20 cellular contexts compared by ENCODE assay signal in the genomic region with DNA sequence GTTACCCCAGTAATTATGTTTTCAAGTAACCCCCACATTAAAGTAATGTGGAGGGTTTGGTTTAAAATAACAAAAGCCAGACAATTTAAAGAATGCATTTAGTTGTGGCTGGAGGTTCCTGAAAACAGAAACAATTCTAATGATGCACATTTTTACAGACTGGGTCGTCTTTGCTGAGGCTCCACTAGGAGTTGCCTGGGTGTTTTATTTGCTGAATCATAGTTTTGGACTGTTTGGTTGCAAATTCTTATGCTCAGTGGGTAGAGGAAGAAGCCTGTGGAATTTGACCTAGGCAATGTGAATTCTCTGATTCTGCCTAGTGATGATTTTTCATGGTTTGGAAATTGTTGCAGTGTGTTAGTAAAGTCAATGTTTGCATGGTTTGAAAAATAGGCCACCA. TPM values are rescaled to one million over a fixed set of nuclear protein-coding genes. Genes with fewer than 3 reads are reported as not detected.
DNase-seq lines count a peak whose midpoint lies in the region; ATAC-seq, FAIRE-seq and TF ChIP-seq lines count a peak whose summit lies in the region.
"Had no signal": no experiment of that assay in that cellular context is flagged by ENCODE, and none has a peak within 500 bp of the region (broad histone marks: within the 10 kb centered on the region; RNA-seq: fewer than 3 reads in every experiment).

No MANE protein-coding gene starts in this region.

- peak overlapping the region; percentile 48 for H3K4me2 ChIP-seq in A549

- H3K4me3 ChIP-seq in A549 (no peak overlapping the region), adipocyte (ENCODE audit: low read length) (no peak overlapping the region), esophagus muscularis mucosa (no peak overlapping the region)
- H3K4me3 ChIP-seq: MG63, upper lobe of right lung had no signal

- POLR2A ChIA-PET in A549 (lab: Yijun Ruan, JAX) = no interaction called here

- H3K36me3 ChIP-seq in adipocyte (ENCODE audit: control insufficient read depth, insufficient read depth, low read length, severe bottlenecking) (no peaks in the 10 kb centered on the region), esophagus muscularis mucosa (no peaks in the 10 kb centered on the region)
- H3K36me3 ChIP-seq: MG63, upper lobe of right lung had no signal

- no peak overlapping the region for H3K9ac ChIP-seq in adipocyte (ENCODE audit: low read length)

- no peak for FAIRE-seq in A549 (lab: Jason Lieb, UNC)

- H3K27me3 ChIP-seq in adipocyte (replicated peaks; ENCODE audit: control insufficient read depth, insufficient read depth, low read length) = no peaks in the 10 kb centered on the region
- peaks cover 0 to 25% (median 0%) of the 10 kb centered on the region in 4 donors for H3K27me3 ChIP-seq in esophagus muscularis mucosa
- H3K27me3 ChIP-seq: MG63 had no signal

- ATAC-seq in A549 = peak; percentile 39 to 81; a peak in 4 of 6 replicates
- ATAC-seq in HG03439 (IDR thresholded peaks at IDR 0.05; ENCODE audit: unreplicated experiment) = no peak
- ATAC-seq: activated T-cell treated with anti-CD3 and anti-CD28 coated beads, Interleukin-2, amount 50 U/mL, for 4 hours; upper lobe of right lung had no signal

- no peaks in the 10 kb centered on the region for H3K9me3 ChIP-seq in A549
- H3K9me3 ChIP-seq in adipocyte (ENCODE audit: control insufficient read depth, low read length) = no peaks in the 10 kb centered on the region
- no peaks in the 10 kb centered on the region for H3K9me3 ChIP-seq in esophagus muscularis mucosa
- H3K9me3 ChIP-seq: MG63, upper lobe of right lung had no signal

- no peak for TF ChIP-seq CTCF in A549 (IDR thresholded peaks at IDR 0.05)
- TF ChIP-seq CTCF in esophagus muscularis mucosa (IDR thresholded peaks at IDR 0.05) = no peak

- WGBS in A549 (ENCODE audit: missing lambda C conversion rate) = 0% methylated on average over 1 of the region's 1 CpG
- 29% methylated on average over 1 of the region's 1 CpG for WGBS in esophagus muscularis mucosa

- H3K4me1 ChIP-seq in A549 = peaks cover 14% of the 10 kb centered on the region; the same call in 2 of the 3 replicates
- H3K4me1 ChIP-seq in adipocyte (ENCODE audit: control insufficient read depth, insufficient read depth, low read length) = peaks cover 3% of the 10 kb centered on the region
- no peaks in the 10 kb centered on the region for H3K4me1 ChIP-seq in esophagus muscularis mucosa
- H3K4me1 ChIP-seq: upper lobe of right lung had no signal

- TF ChIP-seq RAD21 in A549 (conservative IDR thresholded peaks at IDR 0.05 in 1 of 2, IDR thresholded peaks at IDR 0.05 in 1 of 2) = no peak

- H3K27ac ChIP-seq in A549 = peak overlapping the region; percentile 45 to 63; a peak in 5 of 6 replicates
- H3K27ac ChIP-seq in esophagus muscularis mucosa (replicated peaks in 1 of 4) = no peak overlapping the region
- H3K27ac ChIP-seq: upper lobe of right lung had no signal

- TF ChIP-seq EP300 in A549 (IDR thresholded peaks at IDR 0.05) (no peak), esophagus muscularis mucosa (IDR thresholded peaks at IDR 0.05) (no peak)

- DNase-seq in A549 (ENCODE audit: low read depth in 1 of 2, low spot score in 1 of 2) = peak; percentile 27 to 41
- DNase-seq in H4 (ENCODE audit: low spot score) = peak; percentile 79
- DNase-seq in adipocyte (ENCODE audit: low read depth) = peak; percentile 60
- DNase-seq in iris pigment epithelial cell (ENCODE audit: low read depth) = peak; percentile 12
- DNase-seq in DMS 273 treated with DMSO at 0.1 percent for 48 hours (lab: John Stamatoyannopoulos, UW) = no peak
- DNase-seq in esophagus muscularis mucosa (ENCODE audit: extremely low spot score) = no peak
- DNase-seq in CD1c-positive myeloid dendritic cell (ENCODE audit: extremely low spot score) = no peak
- DNase-seq: activated CD8-positive, alpha-beta memory T cell treated with anti-CD3 and anti-CD28 coated beads for 24 hours; activated naive CD4-positive, alpha-beta T cell treated with anti-CD3 and anti-CD28 coated beads for 36 hours; activated T-cell treated with anti-CD3 and anti-CD28 coated beads, Interleukin-2, amount 50 U/mL, for 4 hours; anterior cingulate cortex; CD4-positive, alpha-beta T cell; HCEC 1CT; MG63; NCI-H526; stimulated activated CD8-positive, alpha-beta memory T cell treated with anti-CD3 and anti-CD28 coated beads, Interleukin-4, amount 100 ng/mL, for 48 hours; upper lobe of right lung had no signal

- CTCF ChIA-PET in A549 (lab: Yijun Ruan, JAX) = no interaction called here

- TF ChIP-seq POLR2A in A549 (IDR thresholded peaks at IDR 0.05; ENCODE audit: low read length) (no peak), esophagus muscularis mucosa (IDR thresholded peaks at IDR 0.05; ENCODE audit: low read depth) (no peak)

- intact Hi-C loops in esophagus muscularis mucosa (cut with DNase I) = no loop called here

TF ChIP-seq in A549, 52 proteins besides CTCF, POLR2A, EP300 and RAD21:
- TF ChIP-seq HDAC2 (IDR thresholded peaks at IDR 0.05) (no peak), CBX8 (IDR thresholded peaks at IDR 0.05) (no peak), ZFP36 (IDR thresholded peaks at IDR 0.05; ENCODE audit: borderline replicate concordance, partially characterized antibody) (no peak), NFE2L2 (conservative IDR thresholded peaks at IDR 0.05; ENCODE audit: low read length) (peak; percentile 28; the same call in 1 of the 2 replicates), MAFK (IDR thresholded peaks at IDR 0.05; ENCODE audit: partially characterized antibody) (peak; percentile 92)

RNA-seq across cellular contexts. Expression of gene SHISA9, which starts 16.3 kb away (rescaled TPM):
- polyA plus RNA-seq in A549 (2011; rRNA removed) (0.09 and 0.16 TPM in 2 replicates), A549 (2017; fragmentation: RNase III; extraction: RNeasy Plus Mini Kit Qiagen cat#74134 plus additional on column Dnase treatment) (not detected in 3 replicates)
- under 0.01 TPM in 1 of 2 replicates, not detected in the other for polyA plus RNA-seq in A549 (2012; cell fraction: cytosol; rRNA removed)
- not detected in 2 replicates for polyA plus RNA-seq in A549 (2012; cell fraction: nucleus; rRNA removed)
- 0.08 and 0.68 TPM in 2 replicates for polyA minus RNA-seq in A549 (2011; rRNA and poly(A)+ RNA removed)
- 0.06 TPM in 1 of 2 replicates, not detected in the other for total RNA-seq in H4 (2014; rRNA removed; shearing (Covaris generic))
- 10 to 100 TPM in 1 of 4 donors, 1 to 10 TPM in 3; 3.6 to 10.8 (median 4.6) TPM for total RNA-seq in esophagus muscularis mucosa
- total RNA-seq: A673; activated naive CD4-positive, alpha-beta T cell treated with anti-CD3 and anti-CD28 coated beads for 36 hours; CD4-positive, alpha-beta T cell; fibroblast of lung; upper lobe of right lung had no signal
- polyA plus RNA-seq: fibroblast of lung had no signal

Comparison
In these comparisons a context has a peak if more than half of its experiments do, and no peak if none do; other contexts are left out.
1. DNase-seq: peak in A549 (2 of 2), H4 (single experiment), adipocyte (single experiment) and iris pigment epithelial cell (single experiment); none in DMS 273 treated with DMSO at 0.1 percent for 48 hours (single experiment), esophagus muscularis mucosa (single experiment) and CD1c-positive myeloid dendritic cell (single experiment).
2. H3K27ac ChIP-seq: peak in A549 (2 of 2); none in esophagus muscularis mucosa (0 of 4).